ENCODE assay signal across 24 cellular contexts in genomic region chr13:74009100-74009668, GRCh38.
"Had no signal": no experiment of that assay in that cellular context is flagged by ENCODE, and none has a peak within 500 bp of the region (broad histone marks: within the 10 kb centered on the region; RNA-seq: fewer than 3 reads in every experiment).

No MANE protein-coding gene starts in this region.

- H3K36me3 ChIP-seq: gastroesophageal sphincter, right lobe of liver, thoracic aorta, upper lobe of left lung had no signal

- H3K27ac ChIP-seq: epithelial cell of prostate, gastroesophageal sphincter, parathyroid adenoma, right lobe of liver, skin epidermis, thoracic aorta, upper lobe of left lung had no signal

- H3K27ac Mint-ChIP-seq: activated B cell treated with CpG ODN at 0.5 μM for 24 hours; activated CD4-positive, alpha-beta T cell treated with anti-CD3 and anti-CD28 coated beads for 36 hours; activated T-helper 17 cell treated with anti-CD3 and anti-CD28 coated beads, Interleukin-2, amount 50 U/mL, for 72 hours; nephron progenitor cell; stimulated activated naive B cell treated with anti-CD40 and anti-IgM and Interleukin-4, amounts not matched to agents 10 μg/mL and 1 μg/mL and 100 μg/mL, for 72 hours had no signal

- H3K9me3 Mint-ChIP-seq: activated B cell treated with CpG ODN at 0.5 μM for 24 hours; activated T-cell treated with anti-CD3 and anti-CD28 coated beads, Interleukin-2, amount 50 U/mL, for 24 hours; activated T-helper 17 cell treated with anti-CD3 and anti-CD28 coated beads, Interleukin-2, amount 50 U/mL, for 72 hours; nephron progenitor cell; stimulated activated naive B cell treated with anti-CD40 and anti-IgM and Interleukin-4, amounts not matched to agents 10 μg/mL and 1 μg/mL and 100 μg/mL, for 72 hours had no signal

- H3K4me1 Mint-ChIP-seq: nephron progenitor cell had no signal

- H3K9me3 ChIP-seq: gastroesophageal sphincter, right lobe of liver, thoracic aorta, upper lobe of left lung had no signal

- H3K4me3 Mint-ChIP-seq: activated B cell treated with CpG ODN at 0.5 μM for 24 hours; activated CD4-positive, alpha-beta T cell treated with anti-CD3 and anti-CD28 coated beads for 36 hours; activated T-cell treated with anti-CD3 and anti-CD28 coated beads, Interleukin-2, amount 50 U/mL, for 24 hours; activated T-helper 17 cell treated with anti-CD3 and anti-CD28 coated beads, Interleukin-2, amount 50 U/mL, for 72 hours; nephron progenitor cell; stimulated activated naive B cell treated with anti-CD40 and anti-IgM and Interleukin-4, amounts not matched to agents 10 μg/mL and 1 μg/mL and 100 μg/mL, for 72 hours had no signal

- H3K27me3 ChIP-seq: gastroesophageal sphincter, right lobe of liver, upper lobe of left lung had no signal

- H3K4me3 ChIP-seq: gastroesophageal sphincter, lung, right lobe of liver, skin epidermis, thoracic aorta, upper lobe of left lung had no signal

- ATAC-seq: activated T-helper 17 cell treated with anti-CD3 and anti-CD28 coated beads, Interleukin-2, amount 50 U/mL, for 72 hours; gastroesophageal sphincter; stimulated activated naive B cell treated with anti-CD40 and anti-IgM and Interleukin-4, amounts not matched to agents 10 μg/mL and 1 μg/mL and 100 μg/mL, for 72 hours had no signal

- DNase-seq: activated B cell treated with CpG ODN at 0.5 μM for 24 hours; activated CD4-positive, alpha-beta T cell treated with anti-CD3 and anti-CD28 coated beads for 36 hours; activated CD4-positive, alpha-beta T cell treated with anti-CD3 and anti-CD28 coated beads, Interleukin-2, amount 50 U/mL, for 4 hours; activated CD8-positive, alpha-beta memory T cell treated with anti-CD3 and anti-CD28 coated beads for 24 hours; activated CD8-positive, alpha-beta memory T cell treated with anti-CD3 and anti-CD28 coated beads, Interleukin-2, amount 50 U/mL, for 4 hours; activated T-cell treated with anti-CD3 and anti-CD28 coated beads, Interleukin-2, amount 50 U/mL, for 24 hours; cortex of kidney; head of caudate nucleus; islet precursor cell; midbrain; nephron progenitor cell; nucleus accumbens; right lobe of liver; stimulated activated CD8-positive, alpha-beta memory T cell treated with anti-CD3 and anti-CD28 coated beads, Interleukin-4, amount 100 ng/mL, for 48 hours; stimulated activated naive B cell treated with anti-CD40 and anti-IgM and Interleukin-4, amounts not matched to agents 10 μg/mL and 1 μg/mL and 100 μg/mL, for 72 hours; T1000; upper lobe of left lung had no signal

- H3K4me1 ChIP-seq: gastroesophageal sphincter, parathyroid adenoma, right lobe of liver, upper lobe of left lung had no signal

- H3K27me3 Mint-ChIP-seq: activated B cell treated with CpG ODN at 0.5 μM for 24 hours; activated CD4-positive, alpha-beta T cell treated with anti-CD3 and anti-CD28 coated beads for 36 hours; activated T-cell treated with anti-CD3 and anti-CD28 coated beads, Interleukin-2, amount 50 U/mL, for 24 hours; activated T-helper 17 cell treated with anti-CD3 and anti-CD28 coated beads, Interleukin-2, amount 50 U/mL, for 72 hours; stimulated activated naive B cell treated with anti-CD40 and anti-IgM and Interleukin-4, amounts not matched to agents 10 μg/mL and 1 μg/mL and 100 μg/mL, for 72 hours had no signal
